In genomic region chr2:137937246-137937645, GRCh38 we compare ENCODE assay signal across 28 cellular contexts. TPM values are rescaled to one million over a fixed set of nuclear protein-coding genes. Genes with fewer than 3 reads are reported as not detected.
"Had no signal": no experiment of that assay in that cellular context is flagged by ENCODE, and none has a peak within 500 bp of the region (broad histone marks: within the 10 kb centered on the region; RNA-seq: fewer than 3 reads in every experiment).

No MANE protein-coding gene starts in this region.

- H3K36me3 Mint-ChIP-seq: activated naive CD8-positive, alpha-beta T cell treated with anti-CD3 and anti-CD28 coated beads, Interleukin-2, amount 10 ng/mL, durations not matched to agents 7 days and 5 days had no signal

- H3K4me1 Mint-ChIP-seq: activated CD4-positive, alpha-beta memory T cell treated with anti-CD3 and anti-CD28 coated beads, Interleukin-2, amount 10 ng/mL, durations not matched to agents 7 days and 5 days; activated CD4-positive, alpha-beta T cell treated with anti-CD3 and anti-CD28 coated beads for 36 hours; activated naive CD8-positive, alpha-beta T cell treated with anti-CD3 and anti-CD28 coated beads, Interleukin-2, amount 10 ng/mL, durations not matched to agents 7 days and 5 days; activated T-helper 17 cell treated with anti-CD3 and anti-CD28 coated beads, Interleukin-2, amount 50 U/mL, for 72 hours had no signal

- H3K27me3 ChIP-seq: adrenal gland had no signal

- H3K4me1 ChIP-seq: adrenal gland had no signal

- H3K4me3 Mint-ChIP-seq: activated CD4-positive, alpha-beta memory T cell treated with anti-CD3 and anti-CD28 coated beads, Interleukin-2, amount 10 ng/mL, durations not matched to agents 7 days and 5 days; activated CD4-positive, alpha-beta T cell treated with anti-CD3 and anti-CD28 coated beads for 36 hours; activated naive CD4-positive, alpha-beta T cell treated with anti-CD3 and anti-CD28 coated beads for 36 hours; activated naive CD8-positive, alpha-beta T cell treated with anti-CD3 and anti-CD28 coated beads, Interleukin-2, amount 10 ng/mL, durations not matched to agents 7 days and 5 days; activated T-helper 17 cell treated with anti-CD3 and anti-CD28 coated beads, Interleukin-2, amount 50 U/mL, for 72 hours had no signal

- H3K9me3 Mint-ChIP-seq: activated CD4-positive, alpha-beta memory T cell treated with anti-CD3 and anti-CD28 coated beads, Interleukin-2, amount 10 ng/mL, durations not matched to agents 7 days and 5 days; activated naive CD8-positive, alpha-beta T cell treated with anti-CD3 and anti-CD28 coated beads, Interleukin-2, amount 10 ng/mL, durations not matched to agents 7 days and 5 days; activated T-helper 17 cell treated with anti-CD3 and anti-CD28 coated beads, Interleukin-2, amount 50 U/mL, for 72 hours had no signal

- H3K27me3 Mint-ChIP-seq: activated CD4-positive, alpha-beta memory T cell treated with anti-CD3 and anti-CD28 coated beads, Interleukin-2, amount 10 ng/mL, durations not matched to agents 7 days and 5 days; activated naive CD8-positive, alpha-beta T cell treated with anti-CD3 and anti-CD28 coated beads, Interleukin-2, amount 10 ng/mL, durations not matched to agents 7 days and 5 days had no signal

- H3K36me3 ChIP-seq: adrenal gland had no signal

- H3K4me2 ChIP-seq: SK-N-SH had no signal

- H3K4me3 ChIP-seq: adrenal gland had no signal

- H3K9me3 ChIP-seq: adrenal gland, SK-N-SH had no signal

- H3K27ac ChIP-seq: adrenal gland, VCaP had no signal

- H3K9me2 ChIP-seq: SK-N-SH had no signal

- ATAC-seq: activated CD4-positive, alpha-beta T cell treated with anti-CD3 and anti-CD28 coated beads for 36 hours; activated T-helper 17 cell treated with anti-CD3 and anti-CD28 coated beads, Interleukin-2, amount 50 U/mL, for 72 hours; Panc1; Right ventricle myocardium inferior had no signal

- DNase-seq: activated CD4-positive, alpha-beta memory T cell treated with anti-CD3 and anti-CD28 coated beads, Interleukin-2, amount 10 ng/mL, durations not matched to agents 7 days and 5 days; activated CD4-positive, alpha-beta T cell treated with anti-CD3 and anti-CD28 coated beads for 36 hours; activated CD4-positive, alpha-beta T cell treated with anti-CD3 and anti-CD28 coated beads, Interleukin-2, amount 50 U/mL, for 1 hour; activated gamma-delta T cell; activated naive CD4-positive, alpha-beta T cell treated with anti-CD3 and anti-CD28 coated beads for 36 hours; activated naive CD8-positive, alpha-beta T cell treated with anti-CD3 and anti-CD28 coated beads, Interleukin-2, amount 10 ng/mL, durations not matched to agents 7 days and 5 days; activated T-cell treated with anti-CD3 and anti-CD28 coated beads for 4 hours; activated T-cell treated with anti-CD3 and anti-CD28 coated beads, Interleukin-2, amount 50 U/mL, for 48 hours; adrenal gland; anterior cingulate cortex; caudate nucleus; Karpas-422; MM.1S; NCI-H1105 treated with DMSO at 0.1 percent for 48 hours; NCI-H1436 treated with DMSO at 0.1 percent for 48 hours; NCI-H187; NCI-H2081; NCI-H510A treated with DMSO at 0.1 percent for 48 hours; RPMI8226; SK-N-SH; T-helper 1 cell had no signal

- H3K27ac Mint-ChIP-seq: activated CD4-positive, alpha-beta memory T cell treated with anti-CD3 and anti-CD28 coated beads, Interleukin-2, amount 10 ng/mL, durations not matched to agents 7 days and 5 days; activated CD4-positive, alpha-beta T cell treated with anti-CD3 and anti-CD28 coated beads for 36 hours; activated naive CD4-positive, alpha-beta T cell treated with anti-CD3 and anti-CD28 coated beads for 36 hours; activated naive CD8-positive, alpha-beta T cell treated with anti-CD3 and anti-CD28 coated beads, Interleukin-2, amount 10 ng/mL, durations not matched to agents 7 days and 5 days; activated T-helper 17 cell treated with anti-CD3 and anti-CD28 coated beads, Interleukin-2, amount 50 U/mL, for 72 hours had no signal

RNA-seq across cellular contexts. Expression of gene HNMT, which starts 27.0 kb away (rescaled TPM):
- total RNA-seq: activated CD4-positive, alpha-beta memory T cell treated with anti-CD3 and anti-CD28 coated beads, Interleukin-2, amount 10 ng/mL, durations not matched to agents 7 days and 5 days; activated CD4-positive, alpha-beta T cell treated with anti-CD3 and anti-CD28 coated beads for 36 hours; activated CD8-positive, alpha-beta memory T cell treated with anti-CD3 and anti-CD28 coated beads for 36 hours; activated naive CD4-positive, alpha-beta T cell treated with anti-CD3 and anti-CD28 coated beads for 36 hours; activated T-helper 17 cell treated with anti-CD3 and anti-CD28 coated beads, Interleukin-2, amount 50 U/mL, for 72 hours; OCI-LY7; T-helper 2 cell treated with Interferon-gamma antibody and Interleukin-4, amounts not matched to agents 100 ng/mL and 5 ng/mL, for 36 hours had no signal
